In genomic region chr1:204108312-204109141, GRCh38 we compare ENCODE assay signal across 15 cellular contexts. TPM values are rescaled to one million over a fixed set of nuclear protein-coding genes. Genes with fewer than 3 reads are reported as not detected.
DNase-seq lines count a peak whose midpoint lies in the region; ATAC-seq, FAIRE-seq and TF ChIP-seq lines count a peak whose summit lies in the region.
"Had no signal": no experiment of that assay in that cellular context is flagged by ENCODE, and none has a peak within 500 bp of the region (broad histone marks: within the 10 kb centered on the region; RNA-seq: fewer than 3 reads in every experiment).

No MANE protein-coding gene starts in this region.

- H3K27me3 Mint-ChIP-seq in type B pancreatic cell, result no peaks in the 10 kb centered on the region

- no peaks in the 10 kb centered on the region for H3K9me3 Mint-ChIP-seq in type B pancreatic cell

- H2AFZ ChIP-seq in HepG2 (ENCODE audit: low read length), result no peak overlapping the region

- no peak overlapping the region for H3K9ac ChIP-seq in HepG2 (ENCODE audit: insufficient read depth, low read depth, low read length)

- H3K27ac Mint-ChIP-seq in type B pancreatic cell, result peak overlapping the region; percentile 36

- no peak for TF ChIP-seq POLR2A in HepG2 (IDR thresholded peaks at IDR 0.05; ENCODE audit: insufficient read depth in 1 of 2, low read depth in 2 of 2, low read length in 2 of 2)
- no peak for TF ChIP-seq POLR2A in GM12891 (IDR thresholded peaks at IDR 0.05; ENCODE audit: low read depth, low read length)

- H3K27ac ChIP-seq in heart right ventricle (peak overlapping the region in 9 of 10 donors; percentile 12 to 71 (median 53)), right atrium auricular region (no peak overlapping the region), HepG2 (ENCODE audit: extremely low read length, insufficient read depth, low read length) (no peak overlapping the region)
- H3K27ac ChIP-seq: colonic mucosa had no signal

- in situ Hi-C loops in HepG2 (cut with HindIII; ENCODE audit: extremely low pct_ligation_motif_present, low pct_unique_long_range_greater_than_20kb), result no loop called here

- intact Hi-C loops in heart right ventricle (cut with DNase I) (loop anchor here in 1 of 10 donors (5.0 kb wide), 1 partner anchor 36 kb away; the partner anchor contains the start of gene SOX13), HepG2 (cut with micrococcal nuclease; ENCODE audit: unreplicated experiment) (no loop called here)

- no peaks in the 10 kb centered on the region for H3K36me3 Mint-ChIP-seq in type B pancreatic cell

- H3K9me3 ChIP-seq in heart right ventricle (no peaks in the 10 kb centered on the region), right atrium auricular region (no peaks in the 10 kb centered on the region), HepG2 (ENCODE audit: low read length) (no peaks in the 10 kb centered on the region)
- H3K9me3 ChIP-seq: colonic mucosa had no signal

- H3K36me3 ChIP-seq in heart right ventricle, result peaks cover 0 to 7% (median 0%) of the 10 kb centered on the region in 9 donors
- H3K36me3 ChIP-seq in right atrium auricular region, result no peaks in the 10 kb centered on the region
- peaks cover 0 to 6% of the 10 kb centered on the region in 2 experiments; a peak in 2 of 5 replicates for H3K36me3 ChIP-seq in HepG2 (replicated peaks in 1 of 2; ENCODE audit: control insufficient read depth in 1 of 2, insufficient read depth in 2 of 2, low read length in 2 of 2)
- H3K36me3 ChIP-seq: colonic mucosa had no signal

- TF ChIP-seq RAD21 in HepG2 (CRISPR knock-in tag; IDR thresholded peaks at IDR 0.05), result no peak

- H3K4me3 ChIP-seq in heart right ventricle (peak overlapping the region in 3 of 10 donors; percentile 8 to 18 (median 17)), right atrium auricular region (no peak overlapping the region), HepG2 (replicated peaks in 1 of 3; ENCODE audit: insufficient read depth in 1 of 3, low read depth in 2 of 3, low read length in 3 of 3) (no peak overlapping the region)
- H3K4me3 ChIP-seq: colonic mucosa had no signal

- DNase-seq in heart right ventricle, result no peak
- DNase-seq in right atrium auricular region (ENCODE audit: low spot score), result no peak
- DNase-seq in astrocyte of the hippocampus (ENCODE audit: low read depth, low spot score), result peak; percentile 66
- no peak for DNase-seq in HepG2 (ENCODE audit: low spot score)
- no peak for DNase-seq in type B pancreatic cell (ENCODE audit: extremely low spot score, unreplicated experiment)
- DNase-seq in islet precursor cell, result no peak
- DNase-seq in GM12891 (ENCODE audit: insufficient read length, low spot score), result no peak
- DNase-seq in LoVo (ENCODE audit: low spot score), result no peak
- DNase-seq: activated CD4-positive, alpha-beta T cell treated with anti-CD3 and anti-CD28 coated beads for 4 hours; activated naive CD4-positive, alpha-beta T cell; colonic mucosa; GOT3; MM.1S; stimulated activated CD4-positive, alpha-beta T cell treated with anti-CD3 and anti-CD28 coated beads, Interleukin-4, amount 100 ng/mL, for 1 hour had no signal

- peaks cover 68% of the 10 kb centered on the region for H3K79me2 ChIP-seq in HepG2 (ENCODE audit: insufficient read depth, low read length)

- BruUV-seq in HepG2 (replicated peaks; lab: Mats Ljungman, UMichigan), result no TSS peak

- WGBS in heart right ventricle, 2 donors, result 54 to 60% methylated on average over 21 of the region's 21 CpGs
- WGBS in HepG2 (ENCODE audit: low lambda C conversion rate), result 96% methylated on average over 15 of the region's 21 CpGs

- H3K27me3 ChIP-seq in heart right ventricle (no peaks in the 10 kb centered on the region), right atrium auricular region (no peaks in the 10 kb centered on the region), HepG2 (ENCODE audit: control insufficient read depth in 1 of 2, insufficient read depth in 2 of 2, low read length in 2 of 2) (no peaks in the 10 kb centered on the region)
- H3K27me3 ChIP-seq: colonic mucosa had no signal

- CTCF ChIA-PET in HepG2 (lab: Yijun Ruan, JAX; ENCODE audit: low intra/inter-chr PET ratio, low total read pairs), result no interaction called here

- FAIRE-seq in HepG2 (lab: Jason Lieb, UNC) (no peak), GM12891 (lab: Jason Lieb, UNC) (no peak)

- H3K4me2 ChIP-seq in HepG2 (ENCODE audit: low read depth, low read length), result no peak overlapping the region

- TF ChIP-seq CTCF in heart right ventricle (IDR thresholded peaks at IDR 0.05) (no peak), right atrium auricular region (IDR thresholded peaks at IDR 0.05) (no peak), HepG2 (CRISPR knock-in tag; IDR thresholded peaks at IDR 0.05) (no peak), type B pancreatic cell (conservative IDR thresholded peaks at IDR 0.05) (no peak)

- peaks cover 6% of the 10 kb centered on the region; the same call in 1 of the 2 replicates for H4K20me1 ChIP-seq in HepG2 (ENCODE audit: insufficient read depth, low read length)

- H3K4me3 Mint-ChIP-seq in type B pancreatic cell, result no peak overlapping the region

- peaks cover 40% of the 10 kb centered on the region for H3K4me1 Mint-ChIP-seq in type B pancreatic cell (ENCODE audit: unreplicated experiment)

- POLR2A ChIA-PET in HepG2 (lab: Yijun Ruan, JAX), result no interaction called here

- TF ChIP-seq EP300 in HepG2 (IDR thresholded peaks at IDR 0.05; ENCODE audit: low read depth in 2 of 2, low read length in 2 of 2) (no peak), HepG2 (CRISPR knock-in tag; IDR thresholded peaks at IDR 0.05; ENCODE audit: borderline replicate concordance) (no peak)

- H3K4me1 ChIP-seq in heart right ventricle, result peaks cover 7 to 69% (median 33%) of the 10 kb centered on the region in 9 donors
- H3K4me1 ChIP-seq in right atrium auricular region, result peaks cover 0 to 31% of the 10 kb centered on the region in 2 donors
- peaks cover 29% of the 10 kb centered on the region for H3K4me1 ChIP-seq in HepG2 (ENCODE audit: insufficient read depth, low read length)

- ATAC-seq in heart right ventricle (peak; percentile 44 to 80 (median 58)), HepG2 (peak; percentile 59)

RNA-seq across cellular contexts. Expression of gene SOX13, which starts 35.6 kb away (rescaled TPM):
- total RNA-seq in heart right ventricle (10 to 100 TPM in 8 of 10 donors, 1 to 10 TPM in 2; 7.3 to 18.6 (median 12.1) TPM), right atrium auricular region (1 to 10 TPM; 7.9 to 8.6 TPM), HepG2 (2016; rRNA removed; fragmentation: Illumina TruSeq; extraction: Trizol) (9.3 and 13.3 TPM in 2 replicates), type B pancreatic cell (ENCODE audit: low replicate concordance) (38.5 and 39.4 TPM in 2 replicates)
- polyA plus RNA-seq in heart right ventricle (10 to 100 TPM in 1 of 2 donors, 1 to 10 TPM in 1; 8.6 to 14.7 TPM), HepG2 (2011; rRNA removed) (15.8 and 19.0 TPM in 2 replicates)
- total RNA-seq in HepG2 (2016; cell fraction: cytosol; rRNA removed; fragmentation: Illumina TruSeq; extraction: Trizol; ENCODE audit: low read depth), result 19.4 and 23.0 TPM in 2 replicates
- 9.5 and 12.4 TPM in 2 replicates for total RNA-seq in HepG2 (2016; cell fraction: insoluble cytoplasmic fraction; rRNA removed; fragmentation: Illumina TruSeq; extraction: Trizol)
- total RNA-seq in HepG2 (2016; cell fraction: membrane; rRNA removed; fragmentation: Illumina TruSeq; extraction: Trizol), result 7.5 and 8.0 TPM in 2 replicates
- total RNA-seq in HepG2 (2016; cell fraction: nucleus; rRNA removed; fragmentation: Illumina TruSeq; extraction: Trizol), result 11.8 and 12.5 TPM in 2 replicates
- 11.5 and 12.7 TPM in 2 replicates for polyA plus RNA-seq in HepG2 (2011; cell fraction: cytosol; rRNA removed)
- 51.5 and 56.0 TPM in 2 replicates for polyA plus RNA-seq in HepG2 (2011; cell fraction: nucleus; rRNA removed)
- 12.2 and 14.5 TPM in 2 replicates for polyA plus RNA-seq in HepG2 (2012)
- 1.2 and 1.3 TPM in 2 replicates for polyA plus RNA-seq in HepG2 (2016; cell fraction: cytosol; fragmentation: Illumina TruSeq; extraction: Trizol; ENCODE audit: low read depth)
- 12.0 and 16.7 TPM in 2 replicates for polyA plus RNA-seq in HepG2 (2016; cell fraction: insoluble cytoplasmic fraction; fragmentation: Illumina TruSeq; extraction: Trizol; ENCODE audit: low read depth)
- 3.4 and 3.9 TPM in 2 replicates for polyA plus RNA-seq in HepG2 (2016; cell fraction: membrane; fragmentation: Illumina TruSeq; extraction: Trizol; ENCODE audit: low read depth)
- polyA plus RNA-seq in HepG2 (2016; cell fraction: nucleus; fragmentation: Illumina TruSeq; extraction: Trizol; ENCODE audit: insufficient read depth, low read depth), result 29.9 and 34.7 TPM in 2 replicates
- 50.6 and 65.9 TPM in 2 replicates for polyA minus RNA-seq in HepG2 (2011; rRNA and poly(A)+ RNA removed; ENCODE audit: low replicate concordance)
- polyA minus RNA-seq in HepG2 (2011; cell fraction: cytosol; rRNA and poly(A)+ RNA removed), result 12.0 and 12.7 TPM in 2 replicates
- 40.8 and 41.1 TPM in 2 replicates for polyA minus RNA-seq in HepG2 (2011; cell fraction: nucleus; rRNA and poly(A)+ RNA removed)
- 0.08 TPM for polyA plus RNA-seq in GM12891 (2012; ENCODE audit: low read depth, missing spikeins)

RNA-seq across cellular contexts. Expression of gene ETNK2, which starts 43.3 kb away (rescaled TPM):
- total RNA-seq in heart right ventricle (1 to 10 TPM in 8 of 10 donors, under 1 TPM in 2; 0.47 to 5.2 (median 2.3) TPM), right atrium auricular region (10 to 100 TPM in 1 of 2 donors, 1 to 10 TPM in 1; 5.6 to 17.5 TPM), HepG2 (2016; rRNA removed; fragmentation: Illumina TruSeq; extraction: Trizol) (35.3 and 42.8 TPM in 2 replicates), type B pancreatic cell (ENCODE audit: low replicate concordance) (7.3 and 10.0 TPM in 2 replicates)
- polyA plus RNA-seq in heart right ventricle (1 to 10 TPM; 1.1 to 4.2 TPM), HepG2 (2011; rRNA removed) (15.5 and 23.4 TPM in 2 replicates)
- 44.9 and 55.4 TPM in 2 replicates for total RNA-seq in HepG2 (2016; cell fraction: cytosol; rRNA removed; fragmentation: Illumina TruSeq; extraction: Trizol; ENCODE audit: low read depth)
- total RNA-seq in HepG2 (2016; cell fraction: insoluble cytoplasmic fraction; rRNA removed; fragmentation: Illumina TruSeq; extraction: Trizol), result 31.7 and 40.5 TPM in 2 replicates
- total RNA-seq in HepG2 (2016; cell fraction: membrane; rRNA removed; fragmentation: Illumina TruSeq; extraction: Trizol), result 91.7 and 102 TPM in 2 replicates
- total RNA-seq in HepG2 (2016; cell fraction: nucleus; rRNA removed; fragmentation: Illumina TruSeq; extraction: Trizol), result 18.1 and 22.1 TPM in 2 replicates
- polyA plus RNA-seq in HepG2 (2011; cell fraction: cytosol; rRNA removed), result 13.9 and 23.8 TPM in 2 replicates
- 5.6 and 10.0 TPM in 2 replicates for polyA plus RNA-seq in HepG2 (2011; cell fraction: nucleus; rRNA removed)
- polyA plus RNA-seq in HepG2 (2012), result 18.2 and 18.3 TPM in 2 replicates
- polyA plus RNA-seq in HepG2 (2016; cell fraction: cytosol; fragmentation: Illumina TruSeq; extraction: Trizol; ENCODE audit: low read depth), result 63.9 and 73.6 TPM in 2 replicates
- polyA plus RNA-seq in HepG2 (2016; cell fraction: insoluble cytoplasmic fraction; fragmentation: Illumina TruSeq; extraction: Trizol; ENCODE audit: low read depth), result 38.8 and 47.8 TPM in 2 replicates
- polyA plus RNA-seq in HepG2 (2016; cell fraction: membrane; fragmentation: Illumina TruSeq; extraction: Trizol; ENCODE audit: low read depth), result 98.0 and 100 TPM in 2 replicates
- 24.8 and 26.8 TPM in 2 replicates for polyA plus RNA-seq in HepG2 (2016; cell fraction: nucleus; fragmentation: Illumina TruSeq; extraction: Trizol; ENCODE audit: insufficient read depth, low read depth)
- 1.9 and 16.9 TPM in 2 replicates for polyA minus RNA-seq in HepG2 (2011; rRNA and poly(A)+ RNA removed; ENCODE audit: low replicate concordance)
- polyA minus RNA-seq in HepG2 (2011; cell fraction: cytosol; rRNA and poly(A)+ RNA removed), result 6.6 and 10.3 TPM in 2 replicates
- 4.9 and 9.0 TPM in 2 replicates for polyA minus RNA-seq in HepG2 (2011; cell fraction: nucleus; rRNA and poly(A)+ RNA removed)
- polyA plus RNA-seq in GM12891 (2012; ENCODE audit: low read depth, missing spikeins), result not detected

RNA-seq across cellular contexts. Expression of gene REN, which starts 57.6 kb away (rescaled TPM):
- total RNA-seq in heart right ventricle (not detected), right atrium auricular region (under 1 TPM in 1 of 2 donors, not detected in 1; 0.83 TPM), HepG2 (2016; rRNA removed; fragmentation: Illumina TruSeq; extraction: Trizol) (not detected in 2 replicates), type B pancreatic cell (ENCODE audit: low replicate concordance) (0.69 and 1.2 TPM in 2 replicates)
- polyA plus RNA-seq in heart right ventricle (not detected), HepG2 (2011; rRNA removed) (0.05 TPM in 1 of 2 replicates, not detected in the other)
- total RNA-seq in HepG2 (2016; cell fraction: cytosol; rRNA removed; fragmentation: Illumina TruSeq; extraction: Trizol; ENCODE audit: low read depth), result not detected in 2 replicates
- not detected in 2 replicates for total RNA-seq in HepG2 (2016; cell fraction: insoluble cytoplasmic fraction; rRNA removed; fragmentation: Illumina TruSeq; extraction: Trizol)
- total RNA-seq in HepG2 (2016; cell fraction: membrane; rRNA removed; fragmentation: Illumina TruSeq; extraction: Trizol), result not detected in 2 replicates
- total RNA-seq in HepG2 (2016; cell fraction: nucleus; rRNA removed; fragmentation: Illumina TruSeq; extraction: Trizol), result not detected in 2 replicates
- 0.03 and 0.06 TPM in 2 replicates for polyA plus RNA-seq in HepG2 (2011; cell fraction: cytosol; rRNA removed)
- 0.12 and 0.21 TPM in 2 replicates for polyA plus RNA-seq in HepG2 (2011; cell fraction: nucleus; rRNA removed)
- not detected in 2 replicates for polyA plus RNA-seq in HepG2 (2012)
- not detected in 2 replicates for polyA plus RNA-seq in HepG2 (2016; cell fraction: cytosol; fragmentation: Illumina TruSeq; extraction: Trizol; ENCODE audit: low read depth)
- polyA plus RNA-seq in HepG2 (2016; cell fraction: insoluble cytoplasmic fraction; fragmentation: Illumina TruSeq; extraction: Trizol; ENCODE audit: low read depth), result not detected in 2 replicates
- not detected in 2 replicates for polyA plus RNA-seq in HepG2 (2016; cell fraction: membrane; fragmentation: Illumina TruSeq; extraction: Trizol; ENCODE audit: low read depth)
- not detected in 2 replicates for polyA plus RNA-seq in HepG2 (2016; cell fraction: nucleus; fragmentation: Illumina TruSeq; extraction: Trizol; ENCODE audit: insufficient read depth, low read depth)
- not detected in 2 replicates for polyA minus RNA-seq in HepG2 (2011; rRNA and poly(A)+ RNA removed; ENCODE audit: low replicate concordance)
- not detected in 2 replicates for polyA minus RNA-seq in HepG2 (2011; cell fraction: cytosol; rRNA and poly(A)+ RNA removed)
- not detected in 2 replicates for polyA minus RNA-seq in HepG2 (2011; cell fraction: nucleus; rRNA and poly(A)+ RNA removed)
- not detected for polyA plus RNA-seq in GM12891 (2012; ENCODE audit: low read depth, missing spikeins)
- total RNA-seq: temporal lobe had no signal

Comparison
In these comparisons a context has a peak if more than half of its experiments do, and no peak if none do; other contexts are left out.
1. H3K27ac ChIP-seq: peak in heart right ventricle (9 of 10); none in right atrium auricular region (0 of 2) and HepG2 (single experiment).